8 cellular contexts compared by ENCODE assay signal in genomic region chr6:141562181-141562800, GRCh38.
DNase-seq lines count a peak whose midpoint lies in the region; FAIRE-seq and TF ChIP-seq lines count a peak whose summit lies in the region.

No MANE protein-coding gene starts in this region.

- H3K4me3 Mint-ChIP-seq in HFFc6, result peak overlapping the region; percentile 64

- peak overlapping the region; percentile 52 for H3K4me2 ChIP-seq in skeletal muscle satellite cell (ENCODE audit: low read length)

- peak overlapping the region; percentile 12 for H3K4me3 ChIP-seq in iPS-18a (ENCODE audit: low read length)
- no peak overlapping the region for H3K4me3 ChIP-seq in skeletal muscle satellite cell (ENCODE audit: low read length)

- peak overlapping the region; percentile 95 for H3K27ac Mint-ChIP-seq in HFFc6

- peaks cover 9% of the 10 kb centered on the region; the same call in 1 of the 2 replicates for H3K9me3 Mint-ChIP-seq in HFFc6

- H3K36me3 Mint-ChIP-seq in HFFc6 (ENCODE audit: low read depth), result peaks cover 22% of the 10 kb centered on the region

- DNase-seq in GM18507 (ENCODE audit: extremely low spot score, insufficient read length, low read depth) (no peak), HFFc6 (no peak), NCI-H2029 treated with DMSO at 0.1 percent for 48 hours (lab: John Stamatoyannopoulos, UW) (peak; percentile 45), mesenteric fat pad (ENCODE audit: low spot score) (no peak), epidermal melanocyte (ENCODE audit: insufficient read length, low spot score) (no peak)
- DNase-seq in activated effector memory CD4-positive, alpha-beta T cell treated with anti-CD3 and anti-CD28 coated beads, Interleukin-2, amount 50 U/mL, for 16 hours, result peak; percentile 65

- peak overlapping the region; percentile 59 for H3K27ac ChIP-seq in iPS-18a (ENCODE audit: low read length)

- H3K9ac ChIP-seq in iPS-18a (ENCODE audit: low read length) (peak overlapping the region; percentile 16), skeletal muscle satellite cell (ENCODE audit: low read depth, low read length) (peak overlapping the region; percentile 83)

- H3K9me3 ChIP-seq in iPS-18a (ENCODE audit: control insufficient read depth, low read depth, low read length) (no peaks in the 10 kb centered on the region), skeletal muscle satellite cell (replicated peaks; ENCODE audit: low read length) (no peaks in the 10 kb centered on the region)

- no peak for TF ChIP-seq CTCF in HFFc6 (IDR thresholded peaks at IDR 0.05)

- no peaks in the 10 kb centered on the region for H3K27me3 Mint-ChIP-seq in HFFc6 (ENCODE audit: insufficient read depth)

- H3K4me1 ChIP-seq in iPS-18a (ENCODE audit: control insufficient read depth, low read depth, low read length) (peaks cover 12% of the 10 kb centered on the region), skeletal muscle satellite cell (ENCODE audit: control insufficient read depth, insufficient read depth, low read length) (peaks cover 18% of the 10 kb centered on the region)

- H3K36me3 ChIP-seq in iPS-18a (ENCODE audit: control insufficient read depth, low read depth, low read length), result no peaks in the 10 kb centered on the region
- H3K36me3 ChIP-seq in skeletal muscle satellite cell (ENCODE audit: insufficient read depth, low read length), result no peaks in the 10 kb centered on the region

- H3K4me1 Mint-ChIP-seq in HFFc6 (ENCODE audit: low read depth), result peaks cover 49% of the 10 kb centered on the region

- H3K27me3 ChIP-seq in iPS-18a (ENCODE audit: control insufficient read depth, insufficient read depth, low read length) (no peaks in the 10 kb centered on the region), skeletal muscle satellite cell (ENCODE audit: control insufficient read depth, insufficient read depth, low read length) (no peaks in the 10 kb centered on the region)

- peak; percentile 15 for FAIRE-seq in GM18507 (lab: Jason Lieb, UNC)

Comparison
In these comparisons a context has a peak if more than half of its experiments do, and no peak if none do; other contexts are left out.
1. DNase-seq: peak in NCI-H2029 treated with DMSO at 0.1 percent for 48 hours (single experiment) and activated effector memory CD4-positive, alpha-beta T cell treated with anti-CD3 and anti-CD28 coated beads, Interleukin-2, amount 50 U/mL, for 16 hours (single experiment); none in GM18507 (single experiment), HFFc6 (single experiment), mesenteric fat pad (single experiment) and epidermal melanocyte (single experiment).